Comparison of ENCODE assay signal across 9 cellular contexts in the genomic region with DNA sequence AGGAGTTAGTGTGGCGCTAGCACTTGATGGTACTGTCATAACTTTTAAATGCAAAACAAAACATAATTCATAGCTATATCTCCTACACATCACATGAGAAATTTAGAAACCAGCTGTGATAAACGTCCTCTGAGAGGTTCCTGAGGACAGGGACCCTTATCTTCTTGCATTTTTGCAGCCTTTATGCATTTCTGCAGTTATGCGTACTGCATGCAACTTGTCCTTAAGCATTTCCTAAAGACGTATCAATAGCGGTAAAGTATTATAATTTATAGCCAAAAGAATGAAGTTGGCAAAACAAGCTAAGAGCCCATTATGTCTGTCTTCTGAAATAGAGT. TPM values are rescaled to one million over a fixed set of nuclear protein-coding genes. Genes with fewer than 3 reads are reported as not detected.
DNase-seq lines count a peak whose midpoint lies in the region; ATAC-seq, FAIRE-seq and TF ChIP-seq lines count a peak whose summit lies in the region.
"Had no signal": no experiment of that assay in that cellular context is flagged by ENCODE, and none has a peak within 500 bp of the region (broad histone marks: within the 10 kb centered on the region; RNA-seq: fewer than 3 reads in every experiment).

No MANE protein-coding gene starts in this region.

- in situ Hi-C loops in transverse colon (cut with MboI; ENCODE audit: low pct_ligation_motif_present in 1 of 4, low pct_unique_long_range_greater_than_20kb in 1 of 4, low sequenced_read_pairs in 3 of 4), result no loop called here

- peaks cover 57% of the 10 kb centered on the region for H3K79me2 ChIP-seq in astrocyte (ENCODE audit: insufficient read depth, low read length)

- intact Hi-C loops in right lobe of liver (cut with DNase I), result no loop called here
- intact Hi-C loops in transverse colon (cut with DNase I; ENCODE audit: low total_unique reads), result loop anchor here (10.0 kb wide), 1 partner anchor 55 kb away; a partner anchor contains a TSS

- no peak for TF ChIP-seq EP300 in transverse colon (IDR thresholded peaks at IDR 0.05; ENCODE audit: low read depth)

- H3K27ac Mint-ChIP-seq in astrocyte (ENCODE audit: unreplicated experiment), result peak overlapping the region; percentile 95

- no peak for ATAC-seq in activated T-cell treated with anti-CD3 and anti-CD28 coated beads, Interleukin-2, amount 50 U/mL, for 4 hours
- ATAC-seq in right lobe of liver, result no peak
- no peak for ATAC-seq in GM19395 (IDR thresholded peaks at IDR 0.05; ENCODE audit: unreplicated experiment)
- ATAC-seq in GM18858 (IDR thresholded peaks at IDR 0.05; ENCODE audit: unreplicated experiment), result no peak

- TF ChIP-seq CTCF in astrocyte (IDR thresholded peaks at IDR 0.05; ENCODE audit: insufficient read depth, low read depth, low read length), result no peak
- no peak for TF ChIP-seq CTCF in right lobe of liver (IDR thresholded peaks at IDR 0.05)
- no peak for TF ChIP-seq CTCF in transverse colon (IDR thresholded peaks at IDR 0.05)

- no peak overlapping the region for H2AFZ ChIP-seq in astrocyte (ENCODE audit: low read depth, low read length)

- peaks cover 24% of the 10 kb centered on the region for H4K20me1 ChIP-seq in astrocyte (ENCODE audit: insufficient read depth, low read length)

- peaks cover 2% of the 10 kb centered on the region for H3K36me3 Mint-ChIP-seq in activated T-cell treated with anti-CD3 and anti-CD28 coated beads, Interleukin-2, amount 50 U/mL, for 4 hours (ENCODE audit: insufficient read depth)
- no peaks in the 10 kb centered on the region for H3K36me3 Mint-ChIP-seq in astrocyte (ENCODE audit: low read depth, unreplicated experiment)

- peaks cover 4% of the 10 kb centered on the region for H3K27me3 Mint-ChIP-seq in activated T-cell treated with anti-CD3 and anti-CD28 coated beads, Interleukin-2, amount 50 U/mL, for 4 hours (ENCODE audit: low read depth)
- H3K27me3 Mint-ChIP-seq in astrocyte (ENCODE audit: low read depth, unreplicated experiment), result no peaks in the 10 kb centered on the region

- H3K4me3 Mint-ChIP-seq in activated T-cell treated with anti-CD3 and anti-CD28 coated beads, Interleukin-2, amount 50 U/mL, for 4 hours, result peak overlapping the region; percentile 93
- H3K4me3 Mint-ChIP-seq in astrocyte (ENCODE audit: unreplicated experiment), result peak overlapping the region; percentile 87

- H3K36me3 ChIP-seq in astrocyte (ENCODE audit: insufficient read depth, low read length) (no peaks in the 10 kb centered on the region), right lobe of liver (no peaks in the 10 kb centered on the region), transverse colon (no peaks in the 10 kb centered on the region)

- FAIRE-seq in astrocyte (lab: Jason Lieb, UNC), result no peak

- no peaks in the 10 kb centered on the region for H3K27me3 ChIP-seq in astrocyte (ENCODE audit: insufficient read depth, low read length)
- H3K27me3 ChIP-seq in right lobe of liver, result no peaks in the 10 kb centered on the region
- no peaks in the 10 kb centered on the region for H3K27me3 ChIP-seq in transverse colon

- H3K27ac ChIP-seq in astrocyte (ENCODE audit: low read depth, low read length) (peak overlapping the region; percentile 86), right lobe of liver (peak overlapping the region; percentile 78 to 92 (median 85)), transverse colon (peak overlapping the region; percentile 82 to 93 (median 90))

- no peaks in the 10 kb centered on the region for H3K9me3 Mint-ChIP-seq in activated T-cell treated with anti-CD3 and anti-CD28 coated beads, Interleukin-2, amount 50 U/mL, for 4 hours
- H3K9me3 Mint-ChIP-seq in astrocyte (ENCODE audit: unreplicated experiment), result no peaks in the 10 kb centered on the region

- H3K4me3 ChIP-seq in astrocyte (ENCODE audit: insufficient read depth, low read depth, low read length), result peak overlapping the region; percentile 75
- peak overlapping the region; percentile 77 to 94 (median 93) for H3K4me3 ChIP-seq in right lobe of liver
- H3K4me3 ChIP-seq in transverse colon, result peak overlapping the region in 3 of 4 donors; percentile 94 to 100 (median 95)

- H3K4me1 ChIP-seq in astrocyte (ENCODE audit: insufficient read depth, low read length), result no peaks in the 10 kb centered on the region
- H3K4me1 ChIP-seq in right lobe of liver, result peaks cover 0 to 8% (median 3%) of the 10 kb centered on the region in 4 donors
- peaks cover 0 to 48% (median 10%) of the 10 kb centered on the region in 4 donors for H3K4me1 ChIP-seq in transverse colon

- TF ChIP-seq POLR2A in right lobe of liver (IDR thresholded peaks at IDR 0.05), result no peak
- TF ChIP-seq POLR2A in transverse colon (IDR thresholded peaks at IDR 0.05), result no peak

- 34% methylated on average over 5 of the region's 5 CpGs for WGBS in right lobe of liver (ENCODE audit: insufficient coverage, low coverage, low lambda C conversion rate, missing lambda C conversion rate)
- 31% methylated on average over 5 of the region's 5 CpGs for WGBS in transverse colon (ENCODE audit: low coverage in 1 of 2), 2 donors

- no peaks in the 10 kb centered on the region for H3K9me3 ChIP-seq in astrocyte (ENCODE audit: insufficient read depth, low read depth, low read length)
- no peaks in the 10 kb centered on the region for H3K9me3 ChIP-seq in right lobe of liver
- no peaks in the 10 kb centered on the region for H3K9me3 ChIP-seq in transverse colon

- peak overlapping the region; percentile 93 for H3K9ac ChIP-seq in astrocyte (ENCODE audit: low read length)

- peak overlapping the region; percentile 94 for H3K4me2 ChIP-seq in astrocyte (ENCODE audit: low read length)

- peaks cover 44% of the 10 kb centered on the region for H3K4me1 Mint-ChIP-seq in activated T-cell treated with anti-CD3 and anti-CD28 coated beads, Interleukin-2, amount 50 U/mL, for 4 hours (ENCODE audit: low read depth)
- H3K4me1 Mint-ChIP-seq in astrocyte (ENCODE audit: low read depth, unreplicated experiment), result peaks cover 14% of the 10 kb centered on the region

- DNase-seq in activated T-cell treated with anti-CD3 and anti-CD28 coated beads, Interleukin-2, amount 50 U/mL, for 4 hours, result no peak
- DNase-seq in activated T-cell treated with anti-CD3 and anti-CD28 coated beads, Interleukin-2, amount 50 U/mL, for 48 hours, result no peak
- DNase-seq in astrocyte (ENCODE audit: low read depth) (no peak), right lobe of liver (no peak), transverse colon (no peak), anterior cingulate cortex (lab: John Stamatoyannopoulos, UW) (no peak)
- DNase-seq: activated CD4-positive, alpha-beta T cell treated with anti-CD3 and anti-CD28 coated beads for 1 hour had no signal

RNA-seq across cellular contexts. Expression of a gene that starts 1.7 kb away (rescaled TPM):
- 1 to 10 TPM; 2.5 to 5.2 (median 3.5) TPM for total RNA-seq in activated T-cell treated with anti-CD3 and anti-CD28 coated beads, Interleukin-2, amount 50 U/mL, for 4 hours
- total RNA-seq in astrocyte (10.2 and 13.1 TPM in 2 replicates), right lobe of liver (1 to 10 TPM; 3.2 to 5.8 (median 4.9) TPM), transverse colon (10 to 100 TPM in 3 of 4 donors, 1 to 10 TPM in 1; 4.0 to 20.5 (median 12.0) TPM)

RNA-seq across cellular contexts. Expression of a gene that starts 19.9 kb away (rescaled TPM):
- not detected for total RNA-seq in activated T-cell treated with anti-CD3 and anti-CD28 coated beads, Interleukin-2, amount 50 U/mL, for 4 hours
- total RNA-seq in astrocyte, result not detected in 2 replicates
- not detected for total RNA-seq in right lobe of liver
- not detected for total RNA-seq in transverse colon

RNA-seq across cellular contexts. Expression of a gene that starts 33.0 kb away (rescaled TPM):
- total RNA-seq in activated T-cell treated with anti-CD3 and anti-CD28 coated beads, Interleukin-2, amount 50 U/mL, for 4 hours, result not detected
- total RNA-seq in astrocyte, result not detected in 2 replicates
- not detected for total RNA-seq in right lobe of liver
- total RNA-seq in transverse colon, result not detected

RNA-seq across cellular contexts. Expression of a gene that starts 57.6 kb away (rescaled TPM):
- 10 to 100 TPM in 2 of 3 donors, 1 to 10 TPM in 1; 8.5 to 10.3 (median 10.2) TPM for total RNA-seq in activated T-cell treated with anti-CD3 and anti-CD28 coated beads, Interleukin-2, amount 50 U/mL, for 4 hours
- total RNA-seq in astrocyte (12.2 and 16.3 TPM in 2 replicates), right lobe of liver (1 to 10 TPM; 3.5 to 9.6 (median 6.1) TPM), transverse colon (10 to 100 TPM in 2 of 4 donors, 1 to 10 TPM in 2; 4.9 to 23.3 (median 13.3) TPM)
